Comparison of ENCODE assay signal across 1 cellular context in the genomic region with DNA sequence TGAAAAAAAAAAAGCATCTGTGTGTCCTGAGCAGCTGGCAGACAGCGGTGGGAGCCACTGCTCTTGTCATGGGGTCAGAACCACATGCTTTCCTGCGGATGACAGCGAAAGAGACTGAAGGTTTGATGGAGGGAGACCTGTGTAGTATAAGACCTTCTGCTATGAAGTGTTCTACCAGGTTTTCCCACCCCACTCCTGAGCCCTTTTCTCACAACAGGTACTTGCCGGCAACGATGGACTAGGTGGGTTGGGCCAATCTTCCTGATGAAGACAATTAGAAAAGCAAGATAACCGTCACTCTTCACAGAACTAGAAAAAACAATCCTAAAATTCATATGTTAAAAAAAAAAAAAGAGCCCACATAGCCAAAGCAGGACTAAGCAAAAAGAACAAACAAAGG.
TF ChIP-seq lines count a peak whose summit lies in the region.

No MANE protein-coding gene starts in this region.

TF ChIP-seq in WTC11, 78 proteins besides CTCF, POLR2A, EP300 and RAD21 (continued from another document):
- TF ChIP-seq, protein P1, sequence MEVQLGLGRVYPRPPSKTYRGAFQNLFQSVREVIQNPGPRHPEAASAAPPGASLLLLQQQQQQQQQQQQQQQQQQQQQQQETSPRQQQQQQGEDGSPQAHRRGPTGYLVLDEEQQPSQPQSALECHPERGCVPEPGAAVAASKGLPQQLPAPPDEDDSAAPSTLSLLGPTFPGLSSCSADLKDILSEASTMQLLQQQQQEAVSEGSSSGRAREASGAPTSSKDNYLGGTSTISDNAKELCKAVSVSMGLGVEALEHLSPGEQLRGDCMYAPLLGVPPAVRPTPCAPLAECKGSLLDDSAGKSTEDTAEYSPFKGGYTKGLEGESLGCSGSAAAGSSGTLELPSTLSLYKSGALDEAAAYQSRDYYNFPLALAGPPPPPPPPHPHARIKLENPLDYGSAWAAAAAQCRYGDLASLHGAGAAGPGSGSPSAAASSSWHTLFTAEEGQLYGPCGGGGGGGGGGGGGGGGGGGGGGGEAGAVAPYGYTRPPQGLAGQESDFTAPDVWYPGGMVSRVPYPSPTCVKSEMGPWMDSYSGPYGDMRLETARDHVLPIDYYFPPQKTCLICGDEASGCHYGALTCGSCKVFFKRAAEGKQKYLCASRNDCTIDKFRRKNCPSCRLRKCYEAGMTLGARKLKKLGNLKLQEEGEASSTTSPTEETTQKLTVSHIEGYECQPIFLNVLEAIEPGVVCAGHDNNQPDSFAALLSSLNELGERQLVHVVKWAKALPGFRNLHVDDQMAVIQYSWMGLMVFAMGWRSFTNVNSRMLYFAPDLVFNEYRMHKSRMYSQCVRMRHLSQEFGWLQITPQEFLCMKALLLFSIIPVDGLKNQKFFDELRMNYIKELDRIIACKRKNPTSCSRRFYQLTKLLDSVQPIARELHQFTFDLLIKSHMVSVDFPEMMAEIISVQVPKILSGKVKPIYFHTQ (CRISPR knock-in tag; IDR thresholded peaks at IDR 0.05) = no peak
- TF ChIP-seq, protein P2, sequence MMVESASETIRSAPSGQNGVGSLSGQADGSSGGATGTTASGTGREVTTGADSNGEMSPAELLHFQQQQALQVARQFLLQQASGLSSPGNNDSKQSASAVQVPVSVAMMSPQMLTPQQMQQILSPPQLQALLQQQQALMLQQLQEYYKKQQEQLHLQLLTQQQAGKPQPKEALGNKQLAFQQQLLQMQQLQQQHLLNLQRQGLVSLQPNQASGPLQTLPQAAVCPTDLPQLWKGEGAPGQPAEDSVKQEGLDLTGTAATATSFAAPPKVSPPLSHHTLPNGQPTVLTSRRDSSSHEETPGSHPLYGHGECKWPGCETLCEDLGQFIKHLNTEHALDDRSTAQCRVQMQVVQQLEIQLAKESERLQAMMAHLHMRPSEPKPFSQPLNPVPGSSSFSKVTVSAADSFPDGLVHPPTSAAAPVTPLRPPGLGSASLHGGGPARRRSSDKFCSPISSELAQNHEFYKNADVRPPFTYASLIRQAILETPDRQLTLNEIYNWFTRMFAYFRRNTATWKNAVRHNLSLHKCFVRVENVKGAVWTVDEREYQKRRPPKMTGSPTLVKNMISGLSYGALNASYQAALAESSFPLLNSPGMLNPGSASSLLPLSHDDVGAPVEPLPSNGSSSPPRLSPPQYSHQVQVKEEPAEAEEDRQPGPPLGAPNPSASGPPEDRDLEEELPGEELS (CRISPR knock-in tag; IDR thresholded peaks at IDR 0.05) = no peak
- no peak for TF ChIP-seq ELF4 (CRISPR knock-in tag; IDR thresholded peaks at IDR 0.05; ENCODE audit: low read depth)
- no peak for TF ChIP-seq FOXK1 (CRISPR knock-in tag; IDR thresholded peaks at IDR 0.05)
- TF ChIP-seq, protein P3, sequence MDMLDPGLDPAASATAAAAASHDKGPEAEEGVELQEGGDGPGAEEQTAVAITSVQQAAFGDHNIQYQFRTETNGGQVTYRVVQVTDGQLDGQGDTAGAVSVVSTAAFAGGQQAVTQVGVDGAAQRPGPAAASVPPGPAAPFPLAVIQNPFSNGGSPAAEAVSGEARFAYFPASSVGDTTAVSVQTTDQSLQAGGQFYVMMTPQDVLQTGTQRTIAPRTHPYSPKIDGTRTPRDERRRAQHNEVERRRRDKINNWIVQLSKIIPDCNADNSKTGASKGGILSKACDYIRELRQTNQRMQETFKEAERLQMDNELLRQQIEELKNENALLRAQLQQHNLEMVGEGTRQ (CRISPR knock-in tag; IDR thresholded peaks at IDR 0.05) = no peak
- no peak for TF ChIP-seq ATF1 (CRISPR knock-in tag; IDR thresholded peaks at IDR 0.05)
- TF ChIP-seq ZNF263 (CRISPR knock-in tag; IDR thresholded peaks at IDR 0.05; ENCODE audit: low read depth) = no peak
- no peak for TF ChIP-seq NFATC4 (CRISPR knock-in tag; IDR thresholded peaks at IDR 0.05)
- TF ChIP-seq SMAD4 (CRISPR knock-in tag; IDR thresholded peaks at IDR 0.05) = no peak
- TF ChIP-seq, protein P4, sequence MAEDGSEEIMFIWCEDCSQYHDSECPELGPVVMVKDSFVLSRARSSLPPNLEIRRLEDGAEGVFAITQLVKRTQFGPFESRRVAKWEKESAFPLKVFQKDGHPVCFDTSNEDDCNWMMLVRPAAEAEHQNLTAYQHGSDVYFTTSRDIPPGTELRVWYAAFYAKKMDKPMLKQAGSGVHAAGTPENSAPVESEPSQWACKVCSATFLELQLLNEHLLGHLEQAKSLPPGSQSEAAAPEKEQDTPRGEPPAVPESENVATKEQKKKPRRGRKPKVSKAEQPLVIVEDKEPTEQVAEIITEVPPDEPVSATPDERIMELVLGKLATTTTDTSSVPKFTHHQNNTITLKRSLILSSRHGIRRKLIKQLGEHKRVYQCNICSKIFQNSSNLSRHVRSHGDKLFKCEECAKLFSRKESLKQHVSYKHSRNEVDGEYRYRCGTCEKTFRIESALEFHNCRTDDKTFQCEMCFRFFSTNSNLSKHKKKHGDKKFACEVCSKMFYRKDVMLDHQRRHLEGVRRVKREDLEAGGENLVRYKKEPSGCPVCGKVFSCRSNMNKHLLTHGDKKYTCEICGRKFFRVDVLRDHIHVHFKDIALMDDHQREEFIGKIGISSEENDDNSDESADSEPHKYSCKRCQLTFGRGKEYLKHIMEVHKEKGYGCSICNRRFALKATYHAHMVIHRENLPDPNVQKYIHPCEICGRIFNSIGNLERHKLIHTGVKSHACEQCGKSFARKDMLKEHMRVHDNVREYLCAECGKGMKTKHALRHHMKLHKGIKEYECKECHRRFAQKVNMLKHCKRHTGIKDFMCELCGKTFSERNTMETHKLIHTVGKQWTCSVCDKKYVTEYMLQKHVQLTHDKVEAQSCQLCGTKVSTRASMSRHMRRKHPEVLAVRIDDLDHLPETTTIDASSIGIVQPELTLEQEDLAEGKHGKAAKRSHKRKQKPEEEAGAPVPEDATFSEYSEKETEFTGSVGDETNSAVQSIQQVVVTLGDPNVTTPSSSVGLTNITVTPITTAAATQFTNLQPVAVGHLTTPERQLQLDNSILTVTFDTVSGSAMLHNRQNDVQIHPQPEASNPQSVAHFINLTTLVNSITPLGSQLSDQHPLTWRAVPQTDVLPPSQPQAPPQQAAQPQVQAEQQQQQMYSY (CRISPR knock-in tag; IDR thresholded peaks at IDR 0.05) = no peak
- no peak for TF ChIP-seq ETV6 (CRISPR knock-in tag; IDR thresholded peaks at IDR 0.05)
- TF ChIP-seq, protein P5, sequence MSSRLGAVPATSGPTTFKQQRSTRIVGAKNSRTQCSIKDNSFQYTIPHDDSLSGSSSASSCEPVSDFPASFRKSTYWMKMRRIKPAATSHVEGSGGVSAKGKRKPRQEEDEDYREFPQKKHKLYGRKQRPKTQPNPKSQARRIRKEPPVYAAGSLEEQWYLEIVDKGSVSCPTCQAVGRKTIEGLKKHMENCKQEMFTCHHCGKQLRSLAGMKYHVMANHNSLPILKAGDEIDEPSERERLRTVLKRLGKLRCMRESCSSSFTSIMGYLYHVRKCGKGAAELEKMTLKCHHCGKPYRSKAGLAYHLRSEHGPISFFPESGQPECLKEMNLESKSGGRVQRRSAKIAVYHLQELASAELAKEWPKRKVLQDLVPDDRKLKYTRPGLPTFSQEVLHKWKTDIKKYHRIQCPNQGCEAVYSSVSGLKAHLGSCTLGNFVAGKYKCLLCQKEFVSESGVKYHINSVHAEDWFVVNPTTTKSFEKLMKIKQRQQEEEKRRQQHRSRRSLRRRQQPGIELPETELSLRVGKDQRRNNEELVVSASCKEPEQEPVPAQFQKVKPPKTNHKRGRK (CRISPR knock-in tag; IDR thresholded peaks at IDR 0.05; ENCODE audit: borderline replicate concordance) = no peak
- no peak for TF ChIP-seq ZNF232 (CRISPR knock-in tag; IDR thresholded peaks at IDR 0.05)
